9 cellular contexts compared by ENCODE assay signal in genomic region chr9:87718231-87718630, GRCh38.
"Had no signal": no experiment of that assay in that cellular context is flagged by ENCODE, and none has a peak within 500 bp of the region (broad histone marks: within the 10 kb centered on the region; RNA-seq: fewer than 3 reads in every experiment).

No MANE protein-coding gene starts in this region.

- H3K9me3 ChIP-seq: HAP-1 had no signal

- FAIRE-seq: HepG2 had no signal

- H3K36me3 Mint-ChIP-seq: IgD-negative memory B cell had no signal

- H3K27ac Mint-ChIP-seq: HFFc6, IgD-negative memory B cell had no signal

- H3K9me3 Mint-ChIP-seq: HFFc6 had no signal

- H3K4me3 ChIP-seq: GM23248, HAP-1 had no signal

- H3K4me1 Mint-ChIP-seq: IgD-negative memory B cell had no signal

- ATAC-seq: HCT116 had no signal

- H3K27ac ChIP-seq: GM23248, HL-60 had no signal

- DNase-seq: GM23248, GOT3, H7, HFFc6 had no signal

- H3K36me3 ChIP-seq: HAP-1 had no signal

- H3K4me3 Mint-ChIP-seq: HFFc6, IgD-negative memory B cell had no signal
